In the genomic region with DNA sequence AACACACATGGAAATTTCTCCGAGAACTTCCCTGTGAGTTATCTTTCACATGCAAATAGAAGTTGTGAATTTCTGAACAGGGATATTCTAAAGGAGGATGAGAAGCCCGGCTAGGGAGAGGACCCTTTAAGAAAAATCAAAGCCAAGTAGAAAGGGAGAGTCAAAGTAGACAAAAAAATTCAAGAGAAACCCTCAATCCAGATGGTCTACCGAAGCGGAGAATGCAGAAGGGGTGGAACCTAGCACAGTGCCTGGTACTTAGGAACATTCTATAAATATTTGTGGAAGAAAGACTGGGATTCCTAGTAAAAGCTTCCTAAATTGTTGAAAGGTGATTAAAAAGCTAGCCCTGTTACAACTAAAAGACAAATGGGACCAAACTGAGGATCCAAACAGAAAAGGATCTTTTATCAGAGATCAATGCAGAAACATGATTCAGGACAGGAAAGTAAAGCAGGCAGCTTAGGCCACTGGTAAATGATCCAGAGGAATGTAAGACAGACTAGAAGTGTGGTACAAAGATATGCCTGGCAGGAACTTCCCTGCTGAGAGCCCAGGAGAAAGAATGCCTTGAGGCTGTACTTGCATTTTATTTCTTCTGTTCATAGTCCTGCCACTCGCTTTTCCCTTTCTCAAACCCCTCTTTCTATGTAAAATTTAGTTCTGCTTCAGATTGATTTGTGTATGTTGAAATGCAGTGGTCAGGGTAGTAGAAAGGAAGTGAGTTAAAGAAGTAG, we compare ENCODE assay signal across 12 cellular contexts. TPM values are rescaled to one million over a fixed set of nuclear protein-coding genes. Genes with fewer than 3 reads are reported as not detected.
A peak's percentile ranks its signal among the peaks of the same experiment; 100 is the strongest.
DNase-seq lines count a peak whose midpoint lies in the region; ATAC-seq and TF ChIP-seq lines count a peak whose summit lies in the region.
"Had no signal": no experiment of that assay in that cellular context is flagged by ENCODE, and none has a peak within 500 bp of the region (broad histone marks: within the 10 kb centered on the region; RNA-seq: fewer than 3 reads in every experiment).

No MANE protein-coding gene starts in this region.

- H3K23ac ChIP-seq in IMR-90 (ENCODE audit: low read depth, low read length) (peak overlapping the region; percentile 68), mesendoderm (ENCODE audit: low read length) (no peak overlapping the region)

- H3K79me2 ChIP-seq in mesendoderm (ENCODE audit: control insufficient read depth, insufficient read depth, low read length), result no peaks in the 10 kb centered on the region

- H2AK5ac ChIP-seq in IMR-90 (ENCODE audit: low read depth, low read length) (peak overlapping the region; percentile 75; the same call in 1 of the 2 replicates), mesendoderm (ENCODE audit: low read length) (no peak overlapping the region)

- H3K9me3 ChIP-seq in AG04450 (ENCODE audit: control insufficient read depth, insufficient read depth, low read length) (no peaks in the 10 kb centered on the region), IMR-90 (ENCODE audit: control insufficient read depth, insufficient read depth, low read length) (no peaks in the 10 kb centered on the region)

- H3K27me3 ChIP-seq in AG04450 (ENCODE audit: control insufficient read depth, insufficient read depth, low read length) (no peaks in the 10 kb centered on the region), IMR-90 (ENCODE audit: control insufficient read depth, insufficient read depth, low read length) (no peaks in the 10 kb centered on the region), mesendoderm (ENCODE audit: insufficient read depth, low read length, poor library complexity) (no peaks in the 10 kb centered on the region)

- H2BK20ac ChIP-seq in IMR-90 (ENCODE audit: low read depth, low read length), result peak overlapping the region; percentile 99

- TF ChIP-seq CTCF in AG04450 (IDR thresholded peaks at IDR 0.05; ENCODE audit: low read depth, low read length) (no peak), IMR-90 (conservative IDR thresholded peaks at IDR 0.05; ENCODE audit: low read depth, low read length) (no peak), choroid plexus epithelial cell (conservative IDR thresholded peaks at IDR 0.05; ENCODE audit: low read depth, low read length) (no peak)

- no TSS peak for BruUV-seq in IMR-90 (replicated peaks; lab: Mats Ljungman, UMichigan)

- H4K8ac ChIP-seq in IMR-90 (ENCODE audit: low read depth in 2 of 2, low read length in 2 of 2) (peak overlapping the region in 1 of 2 experiments; percentile 34; a peak in 3 of 4 replicates), mesendoderm (ENCODE audit: low read depth, low read length) (no peak overlapping the region)

- H3K27ac ChIP-seq in AG04450 (ENCODE audit: low read depth, low read length), result peak overlapping the region; percentile 60
- peak overlapping the region; percentile 86; the same call in 1 of the 2 replicates for H3K27ac ChIP-seq in IMR-90 (ENCODE audit: insufficient read depth, low read length)
- H3K27ac ChIP-seq in mesendoderm (ENCODE audit: low read depth, low read length), result peak overlapping the region; percentile 75
- H3K27ac ChIP-seq: C4-2B had no signal

- H3K14ac ChIP-seq in IMR-90 (replicated peaks; ENCODE audit: low read depth, low read length), result peak overlapping the region; percentile 47; the same call in 1 of the 2 replicates

- in situ Hi-C loops in IMR-90 (cut with MboI; ENCODE audit: low sequenced_read_pairs), result no loop called here

- H3K4ac ChIP-seq in IMR-90 (ENCODE audit: low read depth, low read length) (peak overlapping the region; percentile 97), mesendoderm (ENCODE audit: low read depth, low read length) (no peak overlapping the region)

- H2BK5ac ChIP-seq in IMR-90 (ENCODE audit: low read depth, low read length, poor library complexity, severe bottlenecking), result peak overlapping the region; percentile 98
- H2BK5ac ChIP-seq in mesendoderm (ENCODE audit: low read length), result peak overlapping the region; percentile 13

- POLR2A ChIA-PET in AG04450 (lab: Yijun Ruan, JAX) (interaction anchor here (0.6 kb wide), 1 partner anchor 19 kb away, joined by 3 read pairs; no protein-coding TSS in a partner anchor), IMR-90 (lab: Charles Lee; ENCODE audit: unreplicated experiment) (no interaction called here)

- peak overlapping the region; percentile 99; the same call in 2 of the 3 replicates for H2BK15ac ChIP-seq in IMR-90 (ENCODE audit: low read depth, low read length)
- H2BK15ac ChIP-seq in mesendoderm (replicated peaks; ENCODE audit: low read depth), result peak overlapping the region; percentile 94

- H2AFZ ChIP-seq in IMR-90 (replicated peaks; ENCODE audit: low read length, poor library complexity), result no peak overlapping the region

- H3K18ac ChIP-seq in IMR-90 (ENCODE audit: low read depth, low read length), result peak overlapping the region; percentile 95
- peak overlapping the region; percentile 54 for H3K18ac ChIP-seq in mesendoderm (ENCODE audit: low read length)

- CTCF ChIA-PET in AG04450 (lab: Charles Lee) (interaction anchor here (2.9 kb wide), 1 partner anchor 11 kb away, joined by 37 read pairs; no protein-coding TSS in a partner anchor), IMR-90 (lab: Yijun Ruan, JAX) (no interaction called here)

- DNase-seq in AG04450 (ENCODE audit: low read depth, low spot score) (no peak), IMR-90 (peak; percentile 73), choroid plexus epithelial cell (ENCODE audit: low read depth) (peak; percentile 92), mesendoderm (peak; percentile 94), ecto neural progenitor cell (ENCODE audit: low spot score) (no peak), cerebellar nuclear complex (lab: John Stamatoyannopoulos, UW) (no peak)
- no peak for DNase-seq in activated T-cell treated with anti-CD3 and anti-CD28 coated beads, Interleukin-2, amount 50 U/mL, for 48 hours
- DNase-seq: activated T-cell treated with anti-CD3 and anti-CD28 coated beads for 4 hours, PC-3, retina had no signal

- H4K5ac ChIP-seq in IMR-90 (ENCODE audit: low read depth, low read length) (peak overlapping the region; percentile 82), mesendoderm (ENCODE audit: low read length) (no peak overlapping the region)

- H4K91ac ChIP-seq in IMR-90 (ENCODE audit: insufficient read depth, low read depth, low read length), result peak overlapping the region; percentile 46

- peaks cover 4% of the 10 kb centered on the region; the same call in 1 of the 2 replicates for H4K20me1 ChIP-seq in IMR-90 (ENCODE audit: insufficient read depth, low read length)

- H3K36me3 ChIP-seq in IMR-90 (ENCODE audit: control insufficient read depth, insufficient read depth, low read length) (no peaks in the 10 kb centered on the region), mesendoderm (ENCODE audit: control insufficient read depth, insufficient read depth, low read length) (no peaks in the 10 kb centered on the region)

- peak overlapping the region; percentile 48 for H2AK9ac ChIP-seq in IMR-90 (replicated peaks; ENCODE audit: low read depth, low read length, poor library complexity)

- H3K4me2 ChIP-seq in IMR-90 (ENCODE audit: low read depth, low read length), result peak overlapping the region; percentile 14; the same call in 1 of the 2 replicates
- H3K4me2 ChIP-seq in mesendoderm (ENCODE audit: low read length), result no peak overlapping the region

- ATAC-seq in IMR-90 (ENCODE audit: low read depth) (peak; percentile 36), HG02973 (IDR thresholded peaks at IDR 0.05; ENCODE audit: unreplicated experiment) (no peak)
- ATAC-seq: PC-3 had no signal

- H3K56ac ChIP-seq in IMR-90 (ENCODE audit: extremely low read depth, insufficient read depth, low read length) (peak overlapping the region; percentile 88; the same call in 1 of the 2 replicates), mesendoderm (ENCODE audit: low read length) (peak overlapping the region; percentile 46)

- intact Hi-C loops in IMR-90 (cut with micrococcal nuclease), result loop anchor here (1.0 kb wide), 1 partner anchor 19 kb away; a partner anchor contains a TSS

- TF ChIP-seq POLR2A in IMR-90 (IDR thresholded peaks at IDR 0.05; ENCODE audit: low read depth, low read length), result no peak

- no CpG with 5 or more reads among the region's 5 CpGs for WGBS in IMR-90 (ENCODE audit: extremely low coverage in 2 of 2, insufficient read length in 1 of 2), 2 experiments
- no CpG with 5 or more reads among the region's 5 CpGs for WGBS in mesendoderm (ENCODE audit: extremely low coverage, insufficient coverage, low lambda C conversion rate)

- H2BK120ac ChIP-seq in IMR-90 (ENCODE audit: low read depth, low read length) (peak overlapping the region; percentile 99), mesendoderm (ENCODE audit: low read depth, low read length) (peak overlapping the region; percentile 23)

- H3K4me1 ChIP-seq in IMR-90 (ENCODE audit: control insufficient read depth, insufficient read depth, low read length), result peaks cover 27% of the 10 kb centered on the region
- peaks cover 14% of the 10 kb centered on the region for H3K4me1 ChIP-seq in mesendoderm (ENCODE audit: control insufficient read depth, low read depth, low read length)

- TF ChIP-seq RAD21 in IMR-90 (IDR thresholded peaks at IDR 0.05; ENCODE audit: low read length), result no peak

- peaks cover 7% of the 10 kb centered on the region for H3K9me1 ChIP-seq in IMR-90 (ENCODE audit: insufficient read depth, low read length)

- no peak overlapping the region for H3K4me3 ChIP-seq in AG04450 (ENCODE audit: low read depth, low read length)
- H3K4me3 ChIP-seq in IMR-90 (ENCODE audit: insufficient read depth, low read depth, low read length), result no peak overlapping the region
- no peak overlapping the region for H3K4me3 ChIP-seq in choroid plexus epithelial cell (ENCODE audit: low read depth, low read length)
- no peak overlapping the region for H3K4me3 ChIP-seq in mesendoderm (ENCODE audit: low read length)

- H3K9ac ChIP-seq in IMR-90 (ENCODE audit: low read depth, low read length) (0 out of 2 replicates have a peak overlapping the region, but pooled peaks have one; percentile 42), mesendoderm (ENCODE audit: low read length) (no peak overlapping the region)

- dilution Hi-C loops in IMR-90 (cut with HindIII; ENCODE audit: low sequenced_read_pairs, unreplicated experiment), result no loop called here

- H3K79me1 ChIP-seq in IMR-90 (ENCODE audit: low read depth in 1 of 2, low read length in 2 of 2), result peaks cover 5 to 15% of the 10 kb centered on the region in 2 experiments; a peak in 2 of 4 replicates
- no peaks in the 10 kb centered on the region for H3K79me1 ChIP-seq in mesendoderm (ENCODE audit: low read length)

TF ChIP-seq in IMR-90, 13 proteins besides CTCF, POLR2A, EP300 and RAD21:
- TF ChIP-seq RFX5 (IDR thresholded peaks at IDR 0.05; ENCODE audit: low read depth, low read length), result no peak
- no peak for TF ChIP-seq CEBPB (IDR thresholded peaks at IDR 0.05; ENCODE audit: low read depth, low read length)
- TF ChIP-seq NFE2L2 (IDR thresholded peaks at IDR 0.05; ENCODE audit: low read depth, low read length), result no peak

RNA-seq across cellular contexts. Expression of a gene that starts 19.5 kb away (rescaled TPM):
- polyA plus RNA-seq in AG04450 (2011; rRNA removed), result 144 and 206 TPM in 2 replicates
- 207 and 315 TPM in 2 replicates for polyA minus RNA-seq in AG04450 (2011; rRNA and poly(A)+ RNA removed)
- total RNA-seq in IMR-90 (2012; rRNA removed), result 130 and 279 TPM in 2 replicates
- polyA plus RNA-seq in IMR-90 (2012; rRNA removed), result 63.2 and 87.5 TPM in 2 replicates
- 10.3 and 16.9 TPM in 2 replicates for polyA plus RNA-seq in IMR-90 (2012; cell fraction: cytosol; rRNA removed)
- polyA plus RNA-seq in IMR-90 (2012; cell fraction: nucleus; rRNA removed; ENCODE audit: low replicate concordance), result 45.0 and 212 TPM in 2 replicates
- polyA plus RNA-seq in mesendoderm (2013, experiment 1 of 2), result 41.6 TPM
- 41.3 TPM for polyA plus RNA-seq in mesendoderm (2013, experiment 2 of 2)

Comparison
In these comparisons a context has a peak if more than half of its experiments do, and no peak if none do; other contexts are left out.
1. DNase-seq: peak in IMR-90 (single experiment), choroid plexus epithelial cell (single experiment) and mesendoderm (single experiment); none in AG04450 (single experiment), ecto neural progenitor cell (single experiment), activated T-cell treated with anti-CD3 and anti-CD28 coated beads, Interleukin-2, amount 50 U/mL, for 48 hours (0 of 2) and cerebellar nuclear complex (0 of 2).
2. Peak in every context shown above with its lines, with median percentiles within 50 percentile points of each other: H3K27ac ChIP-seq.